In the genomic region with DNA sequence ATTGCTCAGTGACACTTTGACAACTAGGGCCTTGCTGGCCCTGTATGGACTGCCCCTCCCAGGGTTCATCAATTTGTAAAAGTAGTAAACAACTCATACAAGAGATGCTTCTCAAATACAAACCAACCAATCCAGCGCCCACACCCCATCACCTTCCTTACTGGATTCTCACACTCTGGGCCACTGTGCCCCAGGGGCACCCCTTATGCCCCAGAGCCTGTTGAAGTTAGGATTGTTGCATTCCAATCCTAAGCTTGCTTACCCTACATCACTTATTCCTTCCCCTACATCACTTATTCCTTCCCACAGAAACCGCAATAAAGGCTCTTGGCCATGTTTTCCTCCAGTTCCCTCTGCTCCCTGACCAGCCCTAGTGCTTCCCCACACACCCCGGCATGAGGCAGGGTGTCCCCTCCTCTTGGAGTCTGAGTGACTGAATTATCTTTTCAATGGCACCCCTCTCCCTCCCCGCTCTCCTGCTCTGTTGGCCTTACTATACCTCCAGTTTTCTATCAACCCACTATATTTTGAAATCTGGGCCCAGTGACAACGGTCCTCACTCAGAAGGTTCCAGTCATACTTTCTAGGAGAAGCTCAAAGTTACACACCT, we compare ENCODE assay signal across 25 cellular contexts.
"Had no signal": no experiment of that assay in that cellular context is flagged by ENCODE, and none has a peak within 500 bp of the region (broad histone marks: within the 10 kb centered on the region; RNA-seq: fewer than 3 reads in every experiment).

No MANE protein-coding gene starts in this region.

- H3K4me3 ChIP-seq: ascending aorta, esophagus squamous epithelium, lower lobe of right lung, sigmoid colon, tibial artery, upper lobe of right lung had no signal

- H3K4me1 Mint-ChIP-seq: natural killer cell; stimulated activated naive CD8-positive, alpha-beta T cell treated with anti-CD3 and anti-CD28 coated beads, Interleukin-15, amount 100 ng/mL, for 72 hours had no signal

- H3K27ac Mint-ChIP-seq: activated naive CD4-positive, alpha-beta T cell treated with anti-CD3 and anti-CD28 coated beads for 36 hours; activated naive CD8-positive, alpha-beta T cell treated with anti-CD3 and anti-CD28 coated beads for 36 hours; activated T-helper 1 cell treated with anti-CD3 and anti-CD28 coated beads, Interleukin-12 subunit alpha, Interleukin-12 subunit beta, Interleukin-2, Interleukin-4 antibody, amounts not matched to agents 30 ng/mL and 10 ng/mL and 1 ng/mL, durations not matched to agents 14 hours and 24 hours and 36 hours; natural killer cell; stimulated activated memory B cell treated with anti-CD40 and anti-IgM and Interleukin-4, amounts not matched to agents 10 μg/mL and 1 μg/mL and 100 μg/mL, for 72 hours; stimulated activated naive CD8-positive, alpha-beta T cell treated with anti-CD3 and anti-CD28 coated beads, Interleukin-15, amount 100 ng/mL, for 72 hours had no signal

- H3K36me3 Mint-ChIP-seq: activated naive CD8-positive, alpha-beta T cell treated with anti-CD3 and anti-CD28 coated beads for 36 hours; brain; natural killer cell; stimulated activated memory B cell treated with anti-CD40 and anti-IgM and Interleukin-4, amounts not matched to agents 10 μg/mL and 1 μg/mL and 100 μg/mL, for 72 hours had no signal

- H3K4me3 Mint-ChIP-seq: activated naive CD4-positive, alpha-beta T cell treated with anti-CD3 and anti-CD28 coated beads for 36 hours; activated naive CD8-positive, alpha-beta T cell treated with anti-CD3 and anti-CD28 coated beads for 36 hours; activated T-helper 1 cell treated with anti-CD3 and anti-CD28 coated beads, Interleukin-12 subunit alpha, Interleukin-12 subunit beta, Interleukin-2, Interleukin-4 antibody, amounts not matched to agents 30 ng/mL and 10 ng/mL and 1 ng/mL, durations not matched to agents 14 hours and 24 hours and 36 hours; brain; natural killer cell; stimulated activated memory B cell treated with anti-CD40 and anti-IgM and Interleukin-4, amounts not matched to agents 10 μg/mL and 1 μg/mL and 100 μg/mL, for 72 hours; stimulated activated naive CD8-positive, alpha-beta T cell treated with anti-CD3 and anti-CD28 coated beads, Interleukin-15, amount 100 ng/mL, for 72 hours had no signal

- H3K36me3 ChIP-seq: ascending aorta, esophagus squamous epithelium, lower lobe of right lung, sigmoid colon, tibial artery, upper lobe of right lung had no signal

- H3K27ac ChIP-seq: ascending aorta, epithelial cell of prostate, esophagus squamous epithelium, lower lobe of right lung, sigmoid colon, tibial artery, upper lobe of right lung, VCaP had no signal

- H3K4me1 ChIP-seq: esophagus squamous epithelium, lower lobe of right lung, upper lobe of right lung had no signal

- H3K27me3 ChIP-seq: ascending aorta, sigmoid colon, tibial artery, upper lobe of right lung had no signal

- DNase-seq: activated CD4-positive, alpha-beta T cell treated with anti-CD3 and anti-CD28 coated beads for 4 hours; activated CD4-positive, alpha-beta T cell treated with anti-CD3 and anti-CD28 coated beads, Interleukin-2, amount 50 U/mL, for 4 hours; activated effector memory CD4-positive, alpha-beta T cell treated with anti-CD3 and anti-CD28 coated beads, Interleukin-2, amount 50 U/mL, for 16 hours; activated naive CD4-positive, alpha-beta T cell treated with anti-CD3 and anti-CD28 coated beads for 36 hours; activated naive CD8-positive, alpha-beta T cell treated with anti-CD3 and anti-CD28 coated beads for 36 hours; activated T-cell treated with anti-CD3 and anti-CD28 coated beads, Interleukin-2, amount 50 U/mL, for 1 hour; caudate nucleus; esophagus squamous epithelium; foreskin melanocyte; lower lobe of right lung; mesendoderm; natural killer cell; sigmoid colon; small intestine; stimulated activated CD4-positive, alpha-beta T cell treated with anti-CD3 and anti-CD28 coated beads, Interleukin-4, amount 100 ng/mL, for 24 hours; stimulated activated CD8-positive, alpha-beta memory T cell treated with anti-CD3 and anti-CD28 coated beads, Interleukin-4, amount 100 ng/mL, for 48 hours; stimulated activated naive CD8-positive, alpha-beta T cell treated with anti-CD3 and anti-CD28 coated beads, Interleukin-15, amount 100 ng/mL, for 72 hours; tibial artery; upper lobe of right lung had no signal

- H3K9me3 Mint-ChIP-seq: activated naive CD4-positive, alpha-beta T cell treated with anti-CD3 and anti-CD28 coated beads for 36 hours; activated naive CD8-positive, alpha-beta T cell treated with anti-CD3 and anti-CD28 coated beads for 36 hours; activated T-helper 1 cell treated with anti-CD3 and anti-CD28 coated beads, Interleukin-12 subunit alpha, Interleukin-12 subunit beta, Interleukin-2, Interleukin-4 antibody, amounts not matched to agents 30 ng/mL and 10 ng/mL and 1 ng/mL, durations not matched to agents 14 hours and 24 hours and 36 hours; natural killer cell; stimulated activated memory B cell treated with anti-CD40 and anti-IgM and Interleukin-4, amounts not matched to agents 10 μg/mL and 1 μg/mL and 100 μg/mL, for 72 hours; stimulated activated naive CD8-positive, alpha-beta T cell treated with anti-CD3 and anti-CD28 coated beads, Interleukin-15, amount 100 ng/mL, for 72 hours had no signal

- H3K9me3 ChIP-seq: ascending aorta, esophagus squamous epithelium, lower lobe of right lung, sigmoid colon, tibial artery, upper lobe of right lung had no signal
